ENCODE assay signal across 8 cellular contexts in the genomic region with DNA sequence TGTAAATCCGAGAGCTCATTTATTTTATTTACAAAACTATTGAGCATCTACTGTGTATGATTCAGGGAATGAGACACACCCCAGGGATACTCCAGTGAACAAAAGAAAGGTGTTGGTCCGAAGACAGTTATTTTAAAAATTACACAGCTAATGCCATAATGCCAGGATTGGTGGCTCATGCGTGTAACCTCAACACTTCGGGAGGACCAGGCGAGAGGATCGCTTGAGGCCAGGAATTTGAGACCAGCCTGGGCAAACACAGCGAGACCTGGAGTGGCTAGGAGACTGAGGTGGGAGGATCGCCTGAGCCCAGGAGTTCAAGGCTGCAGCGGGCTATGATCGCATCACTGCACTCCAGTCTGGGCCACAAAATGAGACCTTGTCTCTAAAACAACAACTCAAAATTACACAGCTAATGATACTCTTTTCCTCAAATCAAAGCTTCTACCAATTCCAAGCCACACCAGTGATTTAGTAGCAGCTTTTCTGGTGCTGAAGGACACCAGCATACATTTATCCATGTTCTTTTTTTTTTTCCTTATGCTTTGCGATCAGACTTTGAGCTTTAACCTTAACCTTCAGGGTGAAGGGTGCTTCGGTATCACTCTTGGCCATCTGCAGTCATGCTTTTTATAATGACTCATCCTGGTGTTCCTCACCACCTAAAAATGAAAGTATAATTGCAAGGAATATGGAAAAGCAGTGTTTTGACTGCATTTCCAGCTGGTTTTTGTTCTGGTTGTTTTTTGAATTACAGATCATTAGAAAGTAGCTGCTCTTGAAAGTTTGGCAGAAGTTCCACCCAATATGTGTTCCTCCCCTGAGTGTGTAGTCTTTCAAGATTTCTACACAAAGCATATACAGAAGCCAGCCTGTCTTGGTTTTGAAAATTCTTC. TPM values are rescaled to one million over a fixed set of nuclear protein-coding genes. Genes with fewer than 3 reads are reported as not detected.
A peak's percentile ranks its signal among the peaks of the same experiment; 100 is the strongest.
DNase-seq lines count a peak whose midpoint lies in the region; ATAC-seq and TF ChIP-seq lines count a peak whose summit lies in the region.

No MANE protein-coding gene starts in this region.

- no peak for TF ChIP-seq POLR2A in right lobe of liver (IDR thresholded peaks at IDR 0.05)

- H3K9me3 ChIP-seq in right lobe of liver: no peaks in the 10 kb centered on the region

- TF ChIP-seq CTCF in astrocyte of the spinal cord (IDR thresholded peaks at IDR 0.05; ENCODE audit: low read depth, low read length): no peak
- no peak for TF ChIP-seq CTCF in right lobe of liver (IDR thresholded peaks at IDR 0.05)
- TF ChIP-seq CTCF in type B pancreatic cell (conservative IDR thresholded peaks at IDR 0.05): no peak
- no peak for TF ChIP-seq CTCF in GM10248 (IDR thresholded peaks at IDR 0.05; ENCODE audit: control extremely low read depth, extremely low read depth, low read depth, missing control alignments)

- H3K36me3 Mint-ChIP-seq in type B pancreatic cell: no peaks in the 10 kb centered on the region

- H3K4me3 Mint-ChIP-seq in type B pancreatic cell: peak overlapping the region; percentile 92

- H3K27me3 Mint-ChIP-seq in type B pancreatic cell: peaks cover 41% of the 10 kb centered on the region

- H3K4me1 ChIP-seq in right lobe of liver: peaks cover 0 to 21% (median 7%) of the 10 kb centered on the region in 4 donors

- in situ Hi-C loops in astrocyte of the spinal cord (cut with HindIII; ENCODE audit: low sequenced_read_pairs): no loop called here

- peaks cover 27% of the 10 kb centered on the region for H3K4me1 Mint-ChIP-seq in type B pancreatic cell (ENCODE audit: unreplicated experiment)

- 12% methylated on average over 11 of the region's 12 CpGs for WGBS in right lobe of liver (ENCODE audit: insufficient coverage, low coverage, low lambda C conversion rate, missing lambda C conversion rate)

- ATAC-seq in right lobe of liver (peak; percentile 7 to 42 (median 28)), GM19023 (IDR thresholded peaks at IDR 0.05; ENCODE audit: unreplicated experiment) (no peak)

- DNase-seq in DMS79 treated with DMSO at 0.1 percent for 48 hours (lab: John Stamatoyannopoulos, UW): peak; percentile 81
- DNase-seq in LoVo (ENCODE audit: low spot score): peak; percentile 55
- peak; percentile 56 for DNase-seq in astrocyte of the spinal cord (ENCODE audit: low read depth, low spot score)
- peak in 1 of 3 donors; percentile 62 for DNase-seq in right lobe of liver
- DNase-seq in type B pancreatic cell (ENCODE audit: extremely low spot score, unreplicated experiment): no peak
- DNase-seq in GM10248 (ENCODE audit: extremely low spot score): no peak
- no peak for DNase-seq in posterior vena cava (ENCODE audit: low spot score)

- H3K27ac ChIP-seq in right lobe of liver: peak overlapping the region; percentile 87 to 93 (median 91)

- H3K27ac Mint-ChIP-seq in type B pancreatic cell: no peak overlapping the region

- H3K4me3 ChIP-seq in astrocyte of the spinal cord (ENCODE audit: low read depth, low read length) (peak overlapping the region; percentile 59), right lobe of liver (peak overlapping the region; percentile 75 to 83 (median 80))

- POLR2A ChIA-PET in GM10248 (lab: Yijun Ruan, JAX): interaction anchor here (0.6 to 0.7 kb wide), 2 partner anchors 13 to 28 kb away, joined by 3 read pairs; no protein-coding TSS in a partner anchor

- CTCF ChIA-PET in GM10248 (lab: Yijun Ruan, JAX): interaction anchor here (0.7 to 2.6 kb wide), 20 partner anchors 10 to 600 kb away, joined by 3 to 10 read pairs (median 4); a partner anchor contains a TSS

- no peaks in the 10 kb centered on the region for H3K36me3 ChIP-seq in right lobe of liver

- H3K9me3 Mint-ChIP-seq in type B pancreatic cell: no peaks in the 10 kb centered on the region

- no peaks in the 10 kb centered on the region for H3K27me3 ChIP-seq in right lobe of liver

- intact Hi-C loops in right lobe of liver (cut with DNase I) (no loop called here), posterior vena cava (cut with DNase I) (no loop called here)

RNA-seq across cellular contexts. Expression of a gene that starts 1.1 kb away (rescaled TPM):
- total RNA-seq in right lobe of liver (100 to 1,000 TPM in 3 of 6 experiments, 10 to 100 TPM in 3; 64.1 to 115 (median 99.2) TPM), type B pancreatic cell (ENCODE audit: low replicate concordance) (10.3 and 11.5 TPM in 2 replicates), posterior vena cava (10 to 100 TPM; 47.2 to 63.5 TPM)

RNA-seq across cellular contexts. Expression of a gene that starts 26.9 kb away (rescaled TPM):
- 1 to 10 TPM; 2.1 to 7.7 (median 6.1) TPM for total RNA-seq in right lobe of liver
- 15.6 and 20.1 TPM in 2 replicates for total RNA-seq in type B pancreatic cell (ENCODE audit: low replicate concordance)
- 10 to 100 TPM; 15.3 to 16.5 TPM for total RNA-seq in posterior vena cava

Comparison
In these comparisons a context has a peak if more than half of its experiments do, and no peak if none do; other contexts are left out.
1. DNase-seq: peak in DMS79 treated with DMSO at 0.1 percent for 48 hours (single experiment), LoVo (single experiment) and astrocyte of the spinal cord (single experiment); none in type B pancreatic cell (single experiment), GM10248 (single experiment) and posterior vena cava (single experiment).